In genomic region chr1:78045600-78045849, GRCh38 we compare ENCODE assay signal across 8 cellular contexts. TPM values are rescaled to one million over a fixed set of nuclear protein-coding genes. Genes with fewer than 3 reads are reported as not detected.
A peak's percentile ranks its signal among the peaks of the same experiment; 100 is the strongest.
DNase-seq lines count a peak whose midpoint lies in the region; ATAC-seq, FAIRE-seq and TF ChIP-seq lines count a peak whose summit lies in the region.

No MANE protein-coding gene starts in this region.

- H3K9me3 Mint-ChIP-seq in activated CD4-positive, alpha-beta T cell treated with anti-CD3 and anti-CD28 coated beads, Interleukin-2, amount 10 ng/mL, durations not matched to agents 24 days and 14 days: no peaks in the 10 kb centered on the region
- no peaks in the 10 kb centered on the region for H3K9me3 Mint-ChIP-seq in memory B cell

- no peaks in the 10 kb centered on the region for H3K9me3 ChIP-seq in subcutaneous abdominal adipose tissue (ENCODE audit: control insufficient read depth in 5 of 5, low read length in 5 of 5)

- ATAC-seq in memory B cell (ENCODE audit: low read depth): peak; percentile 12
- ATAC-seq in HG02623 (IDR thresholded peaks at IDR 0.05; ENCODE audit: unreplicated experiment): no peak

- H3K27ac Mint-ChIP-seq in activated CD4-positive, alpha-beta T cell treated with anti-CD3 and anti-CD28 coated beads, Interleukin-2, amount 10 ng/mL, durations not matched to agents 24 days and 14 days: no peak overlapping the region
- H3K27ac Mint-ChIP-seq in memory B cell: no peak overlapping the region

- H3K4me3 ChIP-seq in bronchial epithelial cell (ENCODE audit: low read depth, low read length) (peak overlapping the region; percentile 44), subcutaneous abdominal adipose tissue (ENCODE audit: low read depth in 1 of 5, low read length in 5 of 5) (peak overlapping the region; percentile 75 to 87 (median 84))

- H3K27ac ChIP-seq in subcutaneous abdominal adipose tissue (ENCODE audit: low read depth, low read length): peak overlapping the region; percentile 60

- peaks cover 30% of the 10 kb centered on the region for H3K4me1 Mint-ChIP-seq in activated CD4-positive, alpha-beta T cell treated with anti-CD3 and anti-CD28 coated beads, Interleukin-2, amount 10 ng/mL, durations not matched to agents 24 days and 14 days
- peaks cover 17% of the 10 kb centered on the region for H3K4me1 Mint-ChIP-seq in memory B cell

- H3K27me3 Mint-ChIP-seq in activated CD4-positive, alpha-beta T cell treated with anti-CD3 and anti-CD28 coated beads, Interleukin-2, amount 10 ng/mL, durations not matched to agents 24 days and 14 days: peaks cover 47% of the 10 kb centered on the region
- peaks cover 17% of the 10 kb centered on the region for H3K27me3 Mint-ChIP-seq in memory B cell

- no peak for DNase-seq in activated CD4-positive, alpha-beta T cell treated with anti-CD3 and anti-CD28 coated beads, Interleukin-2, amount 10 ng/mL, durations not matched to agents 24 days and 14 days
- DNase-seq in activated CD4-positive, alpha-beta T cell treated with anti-CD3 and anti-CD28 coated beads for 1 hour: no peak
- no peak for DNase-seq in bronchial epithelial cell (ENCODE audit: low read depth)
- DNase-seq in memory B cell (ENCODE audit: low spot score in 2 of 2): no peak
- DNase-seq in stimulated activated naive CD4-positive, alpha-beta T cell treated with Interleukin-2 at 50 U/mL for 16 hours (lab: John Stamatoyannopoulos, UW): no peak
- DNase-seq in stimulated activated CD4-positive, alpha-beta T cell treated with anti-CD3 and anti-CD28 coated beads, Interleukin-1b, Interleukin-23, amount 100 ng/mL, for 48 hours: no peak

- H3K4me1 ChIP-seq in subcutaneous abdominal adipose tissue (ENCODE audit: control insufficient read depth in 5 of 5, insufficient read depth in 5 of 5, low read length in 5 of 5): peaks cover 0 to 33% (median 24%) of the 10 kb centered on the region in 5 donors

- H3K36me3 Mint-ChIP-seq in activated CD4-positive, alpha-beta T cell treated with anti-CD3 and anti-CD28 coated beads, Interleukin-2, amount 10 ng/mL, durations not matched to agents 24 days and 14 days (ENCODE audit: low read depth): no peaks in the 10 kb centered on the region
- H3K36me3 Mint-ChIP-seq in memory B cell: no peaks in the 10 kb centered on the region

- intact Hi-C loops in activated CD4-positive, alpha-beta T cell treated with anti-CD3 and anti-CD28 coated beads, Interleukin-2, amount 10 ng/mL, durations not matched to agents 24 days and 14 days (cut with micrococcal nuclease): loop anchor here (10.0 kb wide), 1 partner anchor 69 kb away; no protein-coding TSS in a partner anchor

- H3K27me3 ChIP-seq in bronchial epithelial cell (ENCODE audit: control insufficient read depth, insufficient read depth, low read length) (no peaks in the 10 kb centered on the region), subcutaneous abdominal adipose tissue (ENCODE audit: control insufficient read depth in 5 of 5, insufficient read depth in 4 of 5, low read length in 5 of 5) (peaks cover 0 to 4% (median 3%) of the 10 kb centered on the region in 5 donors)

- H3K36me3 ChIP-seq in bronchial epithelial cell (ENCODE audit: control insufficient read depth, insufficient read depth, low read length) (no peaks in the 10 kb centered on the region), subcutaneous abdominal adipose tissue (ENCODE audit: control insufficient read depth in 5 of 5, insufficient read depth in 5 of 5, low read length in 5 of 5) (no peaks in the 10 kb centered on the region)

- H3K4me3 Mint-ChIP-seq in activated CD4-positive, alpha-beta T cell treated with anti-CD3 and anti-CD28 coated beads, Interleukin-2, amount 10 ng/mL, durations not matched to agents 24 days and 14 days: peak overlapping the region; percentile 81
- H3K4me3 Mint-ChIP-seq in memory B cell: peak overlapping the region; percentile 70

- peak overlapping the region; percentile 32 to 75 (median 66) for H3K9ac ChIP-seq in subcutaneous abdominal adipose tissue (ENCODE audit: low read length in 5 of 5)

- no peak for FAIRE-seq in bronchial epithelial cell (lab: Jason Lieb, UNC)

- TF ChIP-seq CTCF in bronchial epithelial cell (IDR thresholded peaks at IDR 0.05; ENCODE audit: insufficient read depth, low read length, severe bottlenecking): no peak

RNA-seq across cellular contexts. Expression of gene GIPC2, which starts 0.2 kb away (rescaled TPM):
- 0.05 TPM in 1 of 2 replicates, not detected in the other for total RNA-seq in activated CD4-positive, alpha-beta T cell treated with anti-CD3 and anti-CD28 coated beads, Interleukin-2, amount 10 ng/mL, durations not matched to agents 24 days and 14 days
- total RNA-seq in bronchial epithelial cell: 0.38 and 1.1 TPM in 2 replicates

RNA-seq across cellular contexts. Expression of gene DNAJB4, which starts 40.8 kb away (rescaled TPM):
- 10.3 and 11.0 TPM in 2 replicates for total RNA-seq in activated CD4-positive, alpha-beta T cell treated with anti-CD3 and anti-CD28 coated beads, Interleukin-2, amount 10 ng/mL, durations not matched to agents 24 days and 14 days
- total RNA-seq in bronchial epithelial cell: 6.8 and 15.7 TPM in 2 replicates
